9 cellular contexts compared by ENCODE assay signal in genomic region chr12:5433081-5433839, GRCh38. TPM values are rescaled to one million over a fixed set of nuclear protein-coding genes. Genes with fewer than 3 reads are reported as not detected.
DNase-seq lines count a peak whose midpoint lies in the region; ATAC-seq and TF ChIP-seq lines count a peak whose summit lies in the region.
"Had no signal": no experiment of that assay in that cellular context is flagged by ENCODE, and none has a peak within 500 bp of the region (broad histone marks: within the 10 kb centered on the region; RNA-seq: fewer than 3 reads in every experiment).

No MANE protein-coding gene starts in this region.

- WGBS in right lobe of liver (ENCODE audit: insufficient coverage, low coverage, low lambda C conversion rate, missing lambda C conversion rate), result under 1% methylated on average over 28 of the region's 59 CpGs
- 1% methylated on average over 21 to 53 of the region's 59 CpGs for WGBS in testis, 2 donors

- TF ChIP-seq CTCF in colonic mucosa (IDR thresholded peaks at IDR 0.05), result no peak
- no peak for TF ChIP-seq CTCF in right lobe of liver (IDR thresholded peaks at IDR 0.05)
- no peak for TF ChIP-seq CTCF in testis (IDR thresholded peaks at IDR 0.05)

- DNase-seq in Jurkat, Clone E6-1 (ENCODE audit: low read depth, low spot score), result no peak
- DNase-seq in colonic mucosa (no peak), right lobe of liver (peak; percentile 79 to 92 (median 80)), testis (no peak), anterior cingulate cortex (lab: John Stamatoyannopoulos, UW) (no peak), NCI-H2107 (lab: John Stamatoyannopoulos, UW) (no peak)
- DNase-seq: amniotic stem cell; stimulated activated naive B cell treated with anti-CD40 and anti-IgM and Interleukin-4, amounts not matched to agents 10 μg/mL and 1 μg/mL and 100 μg/mL, for 72 hours had no signal

- H3K4me1 ChIP-seq in colonic mucosa (no peaks in the 10 kb centered on the region), right lobe of liver (peaks cover 0 to 7% (median 1%) of the 10 kb centered on the region in 4 donors), testis (peaks cover 9% of the 10 kb centered on the region)

- peak overlapping the region; percentile 32 to 48 for H3K9ac ChIP-seq in colonic mucosa (ENCODE audit: low read depth in 2 of 2, low read length in 2 of 2)

- intact Hi-C loops in colonic mucosa (cut with DNase I) (no loop called here), right lobe of liver (cut with DNase I) (no loop called here), testis (cut with DNase I; ENCODE audit: low total_unique reads) (no loop called here)

- H3K27ac ChIP-seq in colonic mucosa (no peak overlapping the region), right lobe of liver (peak overlapping the region; percentile 33 to 69 (median 68)), testis (no peak overlapping the region)

- H3K36me3 ChIP-seq in colonic mucosa (no peaks in the 10 kb centered on the region), right lobe of liver (no peaks in the 10 kb centered on the region), testis (ENCODE audit: low read depth, missing control alignments) (no peaks in the 10 kb centered on the region)

- ATAC-seq in right lobe of liver, result peak; percentile 85 to 88 (median 86)
- no peak for ATAC-seq in GM18868 (IDR thresholded peaks at IDR 0.05; ENCODE audit: unreplicated experiment)
- ATAC-seq: stimulated activated naive B cell treated with anti-CD40 and anti-IgM and Interleukin-4, amounts not matched to agents 10 μg/mL and 1 μg/mL and 100 μg/mL, for 72 hours had no signal

- H3K4me3 ChIP-seq in Jurkat, Clone E6-1 (ENCODE audit: low read length), result peak overlapping the region; percentile 37; the same call in 1 of the 2 replicates
- peak overlapping the region; percentile 30 for H3K4me3 ChIP-seq in colonic mucosa
- peak overlapping the region; percentile 41 to 61 (median 53) for H3K4me3 ChIP-seq in right lobe of liver
- peak overlapping the region; percentile 53 to 60 for H3K4me3 ChIP-seq in testis

- TF ChIP-seq POLR2A in right lobe of liver (IDR thresholded peaks at IDR 0.05), result peak; percentile 52
- TF ChIP-seq POLR2A in testis (IDR thresholded peaks at IDR 0.05), result no peak

- H3K27me3 ChIP-seq in colonic mucosa (peaks cover 48% of the 10 kb centered on the region), right lobe of liver (peaks cover 0 to 3% of the 10 kb centered on the region in 2 donors), testis (peaks cover 3% of the 10 kb centered on the region)

- no peaks in the 10 kb centered on the region for H3K9me3 ChIP-seq in colonic mucosa
- no peaks in the 10 kb centered on the region for H3K9me3 ChIP-seq in right lobe of liver
- H3K9me3 ChIP-seq in testis, result no peaks in the 10 kb centered on the region

RNA-seq across cellular contexts. Expression of gene NTF3, which starts 1.4 kb away (rescaled TPM):
- polyA plus RNA-seq in Jurkat, Clone E6-1 (2012; ENCODE audit: insufficient read depth, insufficient read length), result 1.3 TPM
- under 1 TPM; 0.37 to 0.49 TPM for total RNA-seq in colonic mucosa
- 1 to 10 TPM; 1.1 to 4.0 (median 2.6) TPM for total RNA-seq in right lobe of liver
- 1 to 10 TPM; 1.1 to 1.4 TPM for total RNA-seq in testis
- 2.2 TPM for polyA plus RNA-seq in testis (ENCODE audit: insufficient read depth, low read depth, low replicate concordance)

Comparison
In these comparisons a context has a peak if more than half of its experiments do, and no peak if none do; other contexts are left out.
1. DNase-seq: peak in right lobe of liver (3 of 3); none in Jurkat, Clone E6-1 (single experiment), colonic mucosa (single experiment), testis (single experiment), anterior cingulate cortex (0 of 58) and NCI-H2107 (single experiment).
2. H3K27ac ChIP-seq: peak in right lobe of liver (3 of 3); none in colonic mucosa (single experiment) and testis (0 of 2).
3. Peak in every context shown above with its lines, with median percentiles within 50 percentile points of each other: H3K4me3 ChIP-seq.